Comparison of ENCODE assay signal across 14 cellular contexts in genomic region chr17:78000351-78000750, GRCh38. TPM values are rescaled to one million over a fixed set of nuclear protein-coding genes. Genes with fewer than 3 reads are reported as not detected.
DNase-seq lines count a peak whose midpoint lies in the region; FAIRE-seq and TF ChIP-seq lines count a peak whose summit lies in the region.
"Had no signal": no experiment of that assay in that cellular context is flagged by ENCODE, and none has a peak within 500 bp of the region (broad histone marks: within the 10 kb centered on the region; RNA-seq: fewer than 3 reads in every experiment).

No MANE protein-coding gene starts in this region.

- H3K36me3 ChIP-seq in mesenchymal stem cell (ENCODE audit: control insufficient read depth in 1 of 2, insufficient read depth in 2 of 2, low read depth in 1 of 2, low read length in 2 of 2) (no peaks in the 10 kb centered on the region), kidney (ENCODE audit: control insufficient read depth in 1 of 2, insufficient read depth in 2 of 2, low read length in 2 of 2) (peaks cover 0 to under 1% of the 10 kb centered on the region in 2 donors)
- H3K36me3 ChIP-seq: ovary had no signal

- H3K14ac ChIP-seq in mesenchymal stem cell (ENCODE audit: low read length in 2 of 2) = no peak overlapping the region

- H3K23ac ChIP-seq in mesenchymal stem cell (ENCODE audit: low read length in 2 of 2) = no peak overlapping the region

- H3K4me3 ChIP-seq in mesenchymal stem cell (ENCODE audit: insufficient read depth in 1 of 2, low read depth in 1 of 2, low read length in 2 of 2) = no peak overlapping the region
- H3K4me3 ChIP-seq in kidney (ENCODE audit: low read length in 2 of 2) = no peak overlapping the region
- H3K4me3 ChIP-seq: ovary had no signal

- no peaks in the 10 kb centered on the region for H3K9me3 Mint-ChIP-seq in chondrocyte (ENCODE audit: low read depth)
- H3K9me3 Mint-ChIP-seq: activated CD4-positive, alpha-beta T cell treated with anti-CD3 and anti-CD28 coated beads, Interleukin-2, amount 10 ng/mL, durations not matched to agents 24 days and 14 days; activated T-cell treated with anti-CD3 and anti-CD28 coated beads, Interleukin-2, amount 50 U/mL, for 24 hours had no signal

- H3K27me3 Mint-ChIP-seq in chondrocyte (ENCODE audit: low read depth) = no peaks in the 10 kb centered on the region
- H3K27me3 Mint-ChIP-seq: activated CD4-positive, alpha-beta T cell treated with anti-CD3 and anti-CD28 coated beads, Interleukin-2, amount 10 ng/mL, durations not matched to agents 24 days and 14 days; activated T-cell treated with anti-CD3 and anti-CD28 coated beads, Interleukin-2, amount 50 U/mL, for 24 hours; B cell had no signal

- DNase-seq in AG08396 (ENCODE audit: low spot score) = peak; percentile 28
- peak; percentile 11 for DNase-seq in HTR-8/SVneo (ENCODE audit: insufficient read length, low spot score)
- no peak for DNase-seq in chondrocyte (ENCODE audit: low spot score)
- DNase-seq in mesenchymal stem cell = peak; percentile 38
- DNase-seq in NCI-H2171 treated with DMSO at 0.1 percent for 48 hours (lab: John Stamatoyannopoulos, UW) = no peak
- no peak for DNase-seq in kidney
- DNase-seq in islet precursor cell = no peak
- no peak for DNase-seq in NCI-H82 treated with DMSO at 0.1 percent for 48 hours (lab: John Stamatoyannopoulos, UW; ENCODE audit: unreplicated experiment)
- DNase-seq: activated CD4-positive, alpha-beta T cell treated with anti-CD3 and anti-CD28 coated beads, Interleukin-2, amount 10 ng/mL, durations not matched to agents 24 days and 14 days; activated T-cell treated with anti-CD3 and anti-CD28 coated beads, Interleukin-2, amount 50 U/mL, for 24 hours; DMS79 treated with DMSO at 0.1 percent for 48 hours; NCI-H1930; ovary had no signal

- no peak overlapping the region for H2BK15ac ChIP-seq in mesenchymal stem cell (ENCODE audit: low read depth, poor library complexity, severe bottlenecking)

- peaks cover 26% of the 10 kb centered on the region for H3K4me1 Mint-ChIP-seq in chondrocyte (ENCODE audit: low read depth)

- no peak overlapping the region for H3K4me2 ChIP-seq in mesenchymal stem cell (ENCODE audit: low read length, poor library complexity, severe bottlenecking)

- H3K4me1 ChIP-seq in mesenchymal stem cell (ENCODE audit: control insufficient read depth, insufficient read depth, low read depth, low read length) = peaks cover 4% of the 10 kb centered on the region
- H3K4me1 ChIP-seq in kidney (ENCODE audit: control insufficient read depth in 1 of 2, insufficient read depth in 1 of 2, low read depth in 1 of 2, low read length in 2 of 2) = peaks cover 0 to 5% of the 10 kb centered on the region in 2 donors

- H2BK120ac ChIP-seq in mesenchymal stem cell (ENCODE audit: low read depth, low read length) = no peak overlapping the region

- H4K8ac ChIP-seq in mesenchymal stem cell (ENCODE audit: low read length) = no peak overlapping the region

- FAIRE-seq in HTR-8/SVneo (lab: Jason Lieb, UNC) = no peak
- no peak for FAIRE-seq in kidney (lab: Jason Lieb, UNC)

- no peak overlapping the region for H3K4ac ChIP-seq in mesenchymal stem cell (ENCODE audit: low read depth in 1 of 2, low read length in 2 of 2)

- H3K36me3 Mint-ChIP-seq in chondrocyte (ENCODE audit: low read depth) = peaks cover 2% of the 10 kb centered on the region

- no peak overlapping the region for H2AFZ ChIP-seq in mesenchymal stem cell (ENCODE audit: low read depth, low read length)

- intact Hi-C loops in kidney (cut with DNase I) = no loop called here

- no peak overlapping the region for H3K27ac ChIP-seq in mesenchymal stem cell (ENCODE audit: low read length, poor library complexity, severe bottlenecking)
- no peak overlapping the region for H3K27ac ChIP-seq in kidney (ENCODE audit: low read depth in 2 of 2, low read length in 2 of 2)
- H3K27ac ChIP-seq: ovary had no signal

- H3K9me3 ChIP-seq in mesenchymal stem cell (ENCODE audit: control insufficient read depth, low read length) (no peaks in the 10 kb centered on the region), kidney (ENCODE audit: control insufficient read depth in 1 of 2, low read length in 2 of 2) (no peaks in the 10 kb centered on the region)
- H3K9me3 ChIP-seq: ovary had no signal

- no peak overlapping the region for H4K91ac ChIP-seq in mesenchymal stem cell (ENCODE audit: low read length)

- no peaks in the 10 kb centered on the region for H3K27me3 ChIP-seq in mesenchymal stem cell (ENCODE audit: control insufficient read depth in 1 of 2, insufficient read depth in 1 of 2, low read length in 2 of 2)
- H3K27me3 ChIP-seq: ovary had no signal

- no peak for TF ChIP-seq CTCF in chondrocyte (IDR thresholded peaks at IDR 0.05)
- TF ChIP-seq CTCF in kidney (IDR thresholded peaks at IDR 0.05; ENCODE audit: borderline replicate concordance, extremely low read depth, insufficient read depth) = no peak

- no peak overlapping the region for H3K18ac ChIP-seq in mesenchymal stem cell (ENCODE audit: low read depth in 1 of 2, low read length in 2 of 2)

- no peak overlapping the region for H3K4me3 Mint-ChIP-seq in chondrocyte (ENCODE audit: unreplicated experiment)
- H3K4me3 Mint-ChIP-seq: activated CD4-positive, alpha-beta T cell treated with anti-CD3 and anti-CD28 coated beads, Interleukin-2, amount 10 ng/mL, durations not matched to agents 24 days and 14 days; activated T-cell treated with anti-CD3 and anti-CD28 coated beads, Interleukin-2, amount 50 U/mL, for 24 hours; B cell had no signal

- no peak overlapping the region for H3K9ac ChIP-seq in mesenchymal stem cell (ENCODE audit: low read length)
- H3K9ac ChIP-seq in kidney (ENCODE audit: low read length in 2 of 2) = no peak overlapping the region

- peaks cover 27% of the 10 kb centered on the region for H3K79me1 ChIP-seq in mesenchymal stem cell (replicated peaks; ENCODE audit: low read length, poor library complexity, severe bottlenecking)

- peak overlapping the region; percentile 52 for H3K27ac Mint-ChIP-seq in chondrocyte (ENCODE audit: unreplicated experiment)
- H3K27ac Mint-ChIP-seq: activated CD4-positive, alpha-beta T cell treated with anti-CD3 and anti-CD28 coated beads, Interleukin-2, amount 10 ng/mL, durations not matched to agents 24 days and 14 days; activated T-cell treated with anti-CD3 and anti-CD28 coated beads, Interleukin-2, amount 50 U/mL, for 24 hours; B cell had no signal

- WGBS in mesenchymal stem cell = 0% methylated on average over 1 of the region's 3 CpGs

- H2BK5ac ChIP-seq in mesenchymal stem cell (ENCODE audit: low read depth, low read length, poor library complexity, severe bottlenecking) = no peak overlapping the region

- no peak overlapping the region for H2AK5ac ChIP-seq in mesenchymal stem cell (ENCODE audit: low read length, severe bottlenecking)

- H2BK12ac ChIP-seq in mesenchymal stem cell (ENCODE audit: low read length in 2 of 2) = no peak overlapping the region

RNA-seq across cellular contexts. Expression of gene TNRC6C, which starts 41.8 kb away (rescaled TPM):
- total RNA-seq in chondrocyte (16.8 to 23.9 TPM (median 19.8 TPM) in 3 replicates), kidney (29.4 TPM)
- 2.1 TPM for polyA plus RNA-seq in mesenchymal stem cell (2013, experiment 1 of 2)
- 2.0 TPM for polyA plus RNA-seq in mesenchymal stem cell (2013, experiment 2 of 2)
- polyA plus RNA-seq in kidney (ENCODE audit: insufficient read depth, low read depth, low replicate concordance) = 1.9 TPM

Comparison
In these comparisons a context has a peak if more than half of its experiments do, and no peak if none do; other contexts are left out.
1. DNase-seq: peak in AG08396 (single experiment), HTR-8/SVneo (single experiment) and mesenchymal stem cell (single experiment); none in chondrocyte (single experiment), NCI-H2171 treated with DMSO at 0.1 percent for 48 hours (single experiment), kidney (single experiment), islet precursor cell (single experiment) and NCI-H82 treated with DMSO at 0.1 percent for 48 hours (single experiment).